ENCODE assay signal across 18 cellular contexts in genomic region chr6:138678168-138678567, GRCh38.
"Had no signal": no experiment of that assay in that cellular context is flagged by ENCODE, and none has a peak within 500 bp of the region (broad histone marks: within the 10 kb centered on the region; RNA-seq: fewer than 3 reads in every experiment).

No MANE protein-coding gene starts in this region.

- DNase-seq: colonic mucosa; cortex of kidney; dermis blood vessel endothelial cell; dorsolateral prefrontal cortex; effector CD4-positive, alpha-beta T cell; effector CD8-positive, alpha-beta T cell; effector memory CD4-positive, alpha-beta T cell; effector memory CD8-positive, alpha-beta T cell; endodermal cell; erythroblast; esophagus squamous epithelium; foreskin fibroblast; foreskin keratinocyte; gastrocnemius medialis; glutamatergic neuron; head of caudate nucleus; heart left ventricle; heart right ventricle had no signal
